In genomic region chr3:143183668-143183970, GRCh38 we compare ENCODE assay signal across 24 cellular contexts.
"Had no signal": no experiment of that assay in that cellular context is flagged by ENCODE, and none has a peak within 500 bp of the region (broad histone marks: within the 10 kb centered on the region; RNA-seq: fewer than 3 reads in every experiment).

No MANE protein-coding gene starts in this region.

- H3K27me3 Mint-ChIP-seq: dendritic cell treated with granulocyte-macrophage colony-stimulating factor and Interleukin-4, amounts not matched to agents 40 ng/mL and 50 ng/mL, for 4 days; naive B cell; stimulated activated naive B cell treated with anti-CD40 and anti-IgM and Interleukin-4, amounts not matched to agents 10 μg/mL and 1 μg/mL and 100 μg/mL, for 72 hours had no signal

- DNase-seq: activated CD4-positive, alpha-beta T cell treated with anti-CD3 and anti-CD28 coated beads, Interleukin-2, amount 50 U/mL, for 48 hours; activated effector memory CD4-positive, alpha-beta T cell treated with anti-CD3 and anti-CD28 coated beads, Interleukin-2, amount 50 U/mL, for 16 hours; activated naive CD4-positive, alpha-beta T cell treated with anti-CD3 and anti-CD28 coated beads, Interleukin-2, amount 50 U/mL, for 16 hours; activated T-cell treated with anti-CD3 and anti-CD28 coated beads, Interleukin-2, amount 50 U/mL, for 48 hours; adrenal gland; brain microvascular endothelial cell; caudate nucleus; effector CD4-positive, alpha-beta T cell; foreskin keratinocyte; lower lobe of right lung; mesendoderm; mucosa of descending colon; naive B cell; sigmoid colon; stimulated activated CD4-positive, alpha-beta T cell treated with anti-CD3 and anti-CD28 coated beads, Interleukin-2, amount 100 ng/mL, for 48 hours; stimulated activated CD8-positive, alpha-beta memory T cell treated with anti-CD3 and anti-CD28 coated beads, Interleukin-4, amount 100 ng/mL, for 48 hours; stimulated activated naive B cell treated with anti-CD40 and anti-IgM and Interleukin-4, amounts not matched to agents 10 μg/mL and 1 μg/mL and 100 μg/mL, for 72 hours; T-helper 9 cell; upper lobe of left lung had no signal

- H3K27ac ChIP-seq: adrenal gland, ascending aorta, brain microvascular endothelial cell, foreskin keratinocyte, lower lobe of right lung, sigmoid colon, upper lobe of left lung had no signal

- H3K27me3 ChIP-seq: adrenal gland, ascending aorta, brain microvascular endothelial cell, sigmoid colon, upper lobe of left lung had no signal

- H3K4me1 Mint-ChIP-seq: WTC11 had no signal

- H3K36me3 ChIP-seq: adrenal gland, ascending aorta, brain microvascular endothelial cell, lower lobe of right lung, sigmoid colon, upper lobe of left lung had no signal

- H3K27ac Mint-ChIP-seq: dendritic cell treated with granulocyte-macrophage colony-stimulating factor and Interleukin-4, amounts not matched to agents 40 ng/mL and 50 ng/mL, for 4 days; WTC11 had no signal

- ATAC-seq: foreskin keratinocyte, left lobe of liver, lower lobe of right lung, mucosa of descending colon, WTC11 had no signal

- H3K4me1 ChIP-seq: adrenal gland, ascending aorta, foreskin keratinocyte, lower lobe of right lung, sigmoid colon, upper lobe of left lung had no signal

- H3K4me3 Mint-ChIP-seq: dendritic cell treated with granulocyte-macrophage colony-stimulating factor and Interleukin-4, amounts not matched to agents 40 ng/mL and 50 ng/mL, for 4 days; WTC11 had no signal

- H3K9me3 ChIP-seq: adrenal gland, ascending aorta, lower lobe of right lung, sigmoid colon, upper lobe of left lung had no signal

- H3K4me3 ChIP-seq: adrenal gland, ascending aorta, lower lobe of right lung, mucosa of descending colon, sigmoid colon, smooth muscle cell, upper lobe of left lung had no signal

- H3K36me3 Mint-ChIP-seq: naive B cell, WTC11 had no signal
